17 cellular contexts compared by ENCODE assay signal in the genomic region with DNA sequence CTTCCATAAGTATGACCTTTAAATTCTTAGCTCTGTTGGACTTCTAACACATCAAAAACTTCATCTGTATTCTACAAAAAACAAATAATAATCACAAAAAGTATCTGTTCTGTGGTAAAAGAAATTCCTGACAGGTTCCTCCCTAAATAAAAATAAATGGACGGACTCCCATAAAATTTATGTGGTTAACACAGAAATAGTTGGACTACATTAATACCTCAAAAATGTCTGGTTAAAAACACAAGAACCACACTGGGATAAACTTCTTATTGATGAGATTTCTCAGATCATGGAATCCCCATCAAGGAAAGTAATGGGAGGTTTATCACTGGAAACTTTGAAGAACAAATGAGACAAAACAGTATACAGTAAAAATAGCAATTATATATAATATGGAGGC.
"Had no signal": no experiment of that assay in that cellular context is flagged by ENCODE, and none has a peak within 500 bp of the region (broad histone marks: within the 10 kb centered on the region; RNA-seq: fewer than 3 reads in every experiment).

No MANE protein-coding gene starts in this region.

- H3K4me1 Mint-ChIP-seq: central memory CD8-positive, alpha-beta T cell; natural killer cell; T-helper 17 cell had no signal

- H3K27me3 Mint-ChIP-seq: activated naive CD8-positive, alpha-beta T cell; central memory CD8-positive, alpha-beta T cell; T-helper 17 cell had no signal

- H3K27ac Mint-ChIP-seq: activated naive CD8-positive, alpha-beta T cell; natural killer cell; T-helper 17 cell had no signal

- H3K36me3 Mint-ChIP-seq: activated naive CD8-positive, alpha-beta T cell; natural killer cell had no signal

- H3K4me3 Mint-ChIP-seq: activated naive CD8-positive, alpha-beta T cell; central memory CD8-positive, alpha-beta T cell; natural killer cell; T-helper 17 cell had no signal

- DNase-seq: activated CD4-positive, alpha-beta T cell treated with anti-CD3 and anti-CD28 coated beads for 1 hour; activated CD4-positive, alpha-beta T cell treated with anti-CD3 and anti-CD28 coated beads, Interleukin-2, amount 50 U/mL, for 48 hours; amniotic stem cell; cortex of kidney; effector CD4-positive, alpha-beta T cell; left cardiac atrium; natural killer cell; posterior cingulate gyrus; stimulated activated CD4-positive, alpha-beta T cell treated with anti-CD3 and anti-CD28 coated beads, Interleukin-12 subunit alpha, Interleukin-12 subunit beta, amount 100 ng/mL, for 4 hours; stimulated activated CD4-positive, alpha-beta T cell treated with anti-CD3 and anti-CD28 coated beads, Interleukin-1b, Interleukin-23, amount 100 ng/mL, for 48 hours; stimulated activated CD8-positive, alpha-beta memory T cell treated with anti-CD3 and anti-CD28 coated beads, Interleukin-4, amount 100 ng/mL, for 48 hours; stimulated activated naive CD4-positive, alpha-beta T cell; T-helper 17 cell; thyroid gland; WERI-Rb-1 had no signal
